11 cellular contexts compared by ENCODE assay signal in genomic region chr2:177314194-177314593, GRCh38. TPM values are rescaled to one million over a fixed set of nuclear protein-coding genes. Genes with fewer than 3 reads are reported as not detected.
DNase-seq lines count a peak whose midpoint lies in the region; ATAC-seq and TF ChIP-seq lines count a peak whose summit lies in the region.
"Had no signal": no experiment of that assay in that cellular context is flagged by ENCODE, and none has a peak within 500 bp of the region (broad histone marks: within the 10 kb centered on the region; RNA-seq: fewer than 3 reads in every experiment).

No MANE protein-coding gene starts in this region.

- no peak overlapping the region for H3K4me3 ChIP-seq in right cardiac atrium (ENCODE audit: low read length)
- no peak overlapping the region for H3K4me3 ChIP-seq in thoracic aorta

- no peaks in the 10 kb centered on the region for H3K36me3 ChIP-seq in thoracic aorta

- H3K9me3 ChIP-seq in right cardiac atrium (ENCODE audit: control insufficient read depth, low read length) (no peaks in the 10 kb centered on the region), thoracic aorta (no peaks in the 10 kb centered on the region)

- intact Hi-C loops in right cardiac atrium (cut with DNase I) = no loop called here

- H3K4me1 ChIP-seq in right cardiac atrium (ENCODE audit: control insufficient read depth, insufficient read depth, low read length) = no peaks in the 10 kb centered on the region
- peaks cover 12 to 18% of the 10 kb centered on the region in 2 donors for H3K4me1 ChIP-seq in thoracic aorta (ENCODE audit: control insufficient read depth in 1 of 2, low read depth in 2 of 2)

- H3K27ac ChIP-seq in right cardiac atrium (ENCODE audit: low read length) (no peak overlapping the region), thoracic aorta (peak overlapping the region in 1 of 2 donors; percentile 29)

- DNase-seq in HT1080 (ENCODE audit: low read depth) (peak; percentile 41), brain pericyte (ENCODE audit: low read depth, low spot score) (peak; percentile 29), right cardiac atrium (no peak), thoracic aorta (ENCODE audit: low spot score) (no peak), cerebellar nuclear complex (lab: John Stamatoyannopoulos, UW) (no peak), NCI-H446 (lab: John Stamatoyannopoulos, UW) (no peak), NCI-H526 treated with DMSO at 0.1 percent for 48 hours (lab: John Stamatoyannopoulos, UW) (no peak)
- no peak for DNase-seq in stimulated activated CD4-positive, alpha-beta T cell treated with anti-CD3 and anti-CD28 coated beads, Interleukin-4, amount 100 ng/mL, for 24 hours
- DNase-seq: activated naive CD4-positive, alpha-beta T cell; effector CD8-positive, alpha-beta T cell; NCI-H2081 treated with DMSO at 0.1 percent for 48 hours had no signal

- 60% methylated on average over 1 of the region's 1 CpG for WGBS in right cardiac atrium

- no peaks in the 10 kb centered on the region for H3K27me3 ChIP-seq in right cardiac atrium (ENCODE audit: control insufficient read depth, insufficient read depth)
- H3K27me3 ChIP-seq in thoracic aorta (replicated peaks; ENCODE audit: insufficient read depth) = no peaks in the 10 kb centered on the region

- ATAC-seq in right cardiac atrium (peak; percentile 84 to 93), thoracic aorta (ENCODE audit: insufficient number of reproducible peaks, low FRiP score, low read depth) (peak; percentile 50)

- TF ChIP-seq CTCF in thoracic aorta (IDR thresholded peaks at IDR 0.05) = no peak

RNA-seq across cellular contexts. Expression of gene NFE2L2, which starts 49.7 kb away (rescaled TPM):
- total RNA-seq in HT1080 (2014; rRNA removed; shearing (Covaris generic)) = 22.4 and 43.0 TPM in 2 replicates
- 79.1 and 91.9 TPM in 2 replicates for polyA plus RNA-seq in HT1080 (2015; cell fraction: cytosol; rRNA removed)
- polyA plus RNA-seq in HT1080 (2015; cell fraction: nucleus; rRNA removed) = 107 and 109 TPM in 2 replicates
- total RNA-seq in right cardiac atrium = 10 to 100 TPM; 70.0 to 95.7 (median 77.7) TPM
- polyA plus RNA-seq in right cardiac atrium = 55.8 TPM
- 100 to 1,000 TPM in 1 of 2 donors, 10 to 100 TPM in 1; 64.3 to 155 TPM for total RNA-seq in thoracic aorta

Comparison
In these comparisons a context has a peak if more than half of its experiments do, and no peak if none do; other contexts are left out.
1. DNase-seq: peak in HT1080 (single experiment) and brain pericyte (single experiment); none in right cardiac atrium (0 of 3), thoracic aorta (single experiment), cerebellar nuclear complex (0 of 2), NCI-H446 (0 of 2), stimulated activated CD4-positive, alpha-beta T cell treated with anti-CD3 and anti-CD28 coated beads, Interleukin-4, amount 100 ng/mL, for 24 hours (single experiment) and NCI-H526 treated with DMSO at 0.1 percent for 48 hours (single experiment).